ENCODE assay signal across 8 cellular contexts in genomic region chr4:168831585-168831918, GRCh38.
DNase-seq lines count a peak whose midpoint lies in the region; ATAC-seq and TF ChIP-seq lines count a peak whose summit lies in the region.

No MANE protein-coding gene starts in this region.

- H3K4me1 Mint-ChIP-seq in T-helper 17 cell = peaks cover 10% of the 10 kb centered on the region
- peaks cover 18% of the 10 kb centered on the region for H3K4me1 Mint-ChIP-seq in stimulated activated effector memory CD8-positive, alpha-beta T cell treated with anti-CD3 and anti-CD28 coated beads, Interleukin-12 subunit alpha, Interleukin-12 subunit beta, amount 100 ng/mL, for 72 hours

- H3K27me3 ChIP-seq in left ventricle myocardium inferior (ENCODE audit: low read depth) = peaks cover 14% of the 10 kb centered on the region
- no peaks in the 10 kb centered on the region for H3K27me3 ChIP-seq in hepatocyte

- no peaks in the 10 kb centered on the region for H3K9me3 Mint-ChIP-seq in stimulated activated effector memory CD8-positive, alpha-beta T cell treated with anti-CD3 and anti-CD28 coated beads, Interleukin-12 subunit alpha, Interleukin-12 subunit beta, amount 100 ng/mL, for 72 hours

- H3K36me3 ChIP-seq in left ventricle myocardium inferior (no peaks in the 10 kb centered on the region), hepatocyte (replicated peaks; ENCODE audit: insufficient read depth, low read depth) (no peaks in the 10 kb centered on the region)

- peaks cover 45% of the 10 kb centered on the region for H3K79me2 ChIP-seq in hepatocyte

- H3K4me3 Mint-ChIP-seq in T-helper 17 cell = peak overlapping the region; percentile 85
- H3K4me3 Mint-ChIP-seq in stimulated activated effector memory CD8-positive, alpha-beta T cell treated with anti-CD3 and anti-CD28 coated beads, Interleukin-12 subunit alpha, Interleukin-12 subunit beta, amount 100 ng/mL, for 72 hours = peak overlapping the region; percentile 77

- TF ChIP-seq CTCF in left ventricle myocardium inferior (IDR thresholded peaks at IDR 0.05; ENCODE audit: borderline replicate concordance) (no peak), hepatocyte (IDR thresholded peaks at IDR 0.05; ENCODE audit: poor library complexity) (no peak)

- H3K9me3 ChIP-seq in left ventricle myocardium inferior (replicated peaks) (no peaks in the 10 kb centered on the region), T-helper 17 cell (ENCODE audit: control insufficient read depth, low read length, poor library complexity, severe bottlenecking) (no peaks in the 10 kb centered on the region), hepatocyte (ENCODE audit: low read depth) (no peaks in the 10 kb centered on the region)

- no peaks in the 10 kb centered on the region for H3K9me2 ChIP-seq in hepatocyte (replicated peaks; ENCODE audit: insufficient read depth)

- H4K20me1 ChIP-seq in hepatocyte (ENCODE audit: insufficient read depth, poor library complexity, severe bottlenecking) = peaks cover 6% of the 10 kb centered on the region

- H3K4me1 ChIP-seq in left ventricle myocardium inferior (peaks cover 60% of the 10 kb centered on the region), hepatocyte (ENCODE audit: insufficient read depth) (peaks cover 17% of the 10 kb centered on the region)

- no peak for DNase-seq in left ventricle myocardium inferior
- DNase-seq in Right ventricle myocardium inferior (ENCODE audit: missing footprints) = no peak
- DNase-seq in T-helper 17 cell = no peak
- DNase-seq in hepatocyte (ENCODE audit: low spot score) = no peak
- DNase-seq in stimulated activated effector memory CD8-positive, alpha-beta T cell treated with anti-CD3 and anti-CD28 coated beads, Interleukin-12 subunit alpha, Interleukin-12 subunit beta, amount 100 ng/mL, for 72 hours (ENCODE audit: low spot score in 2 of 2) = no peak
- no peak for DNase-seq in D341Med (ENCODE audit: low spot score)
- no peak for DNase-seq in GM03348 (ENCODE audit: low spot score)

- ATAC-seq in Right ventricle myocardium inferior = no peak
- peak; percentile 9 for ATAC-seq in T-helper 17 cell
- peak; percentile 12 for ATAC-seq in stimulated activated effector memory CD8-positive, alpha-beta T cell treated with anti-CD3 and anti-CD28 coated beads, Interleukin-12 subunit alpha, Interleukin-12 subunit beta, amount 100 ng/mL, for 72 hours
- no peak for ATAC-seq in HG03442 (IDR thresholded peaks at IDR 0.05; ENCODE audit: unreplicated experiment)

- peak overlapping the region; percentile 73 for H2AFZ ChIP-seq in hepatocyte

- WGBS in hepatocyte (ENCODE audit: low lambda C conversion rate, missing lambda C conversion rate) = 2% methylated on average over 14 of the region's 14 CpGs

- intact Hi-C loops in left ventricle myocardium inferior (cut with micrococcal nuclease) (loop anchor here (10.0 kb wide), 1 partner anchor 117 kb away; no protein-coding TSS in a partner anchor), Right ventricle myocardium inferior (cut with DNase I) (loop anchor here (2.0 to 5.0 kb wide), 4 partner anchors 15 to 114 kb away; no protein-coding TSS in a partner anchor)

- peak overlapping the region; percentile 6 for H3K27ac Mint-ChIP-seq in T-helper 17 cell
- no peak overlapping the region for H3K27ac Mint-ChIP-seq in stimulated activated effector memory CD8-positive, alpha-beta T cell treated with anti-CD3 and anti-CD28 coated beads, Interleukin-12 subunit alpha, Interleukin-12 subunit beta, amount 100 ng/mL, for 72 hours

- peak overlapping the region; percentile 85 for H3K4me2 ChIP-seq in hepatocyte

- peaks cover 2% of the 10 kb centered on the region for H3K36me3 Mint-ChIP-seq in T-helper 17 cell (ENCODE audit: low read depth)
- no peaks in the 10 kb centered on the region for H3K36me3 Mint-ChIP-seq in stimulated activated effector memory CD8-positive, alpha-beta T cell treated with anti-CD3 and anti-CD28 coated beads, Interleukin-12 subunit alpha, Interleukin-12 subunit beta, amount 100 ng/mL, for 72 hours

- H3K27ac ChIP-seq in left ventricle myocardium inferior (replicated peaks) = peak overlapping the region; percentile 86
- H3K27ac ChIP-seq in hepatocyte = peak overlapping the region; percentile 86

- peaks cover 69% of the 10 kb centered on the region for H3K27me3 Mint-ChIP-seq in T-helper 17 cell

- H3K4me3 ChIP-seq in left ventricle myocardium inferior (peak overlapping the region; percentile 89), hepatocyte (peak overlapping the region; percentile 96)

Comparison
In these comparisons a context has a peak if more than half of its experiments do, and no peak if none do; other contexts are left out.
1. ATAC-seq: peak in T-helper 17 cell (single experiment) and stimulated activated effector memory CD8-positive, alpha-beta T cell treated with anti-CD3 and anti-CD28 coated beads, Interleukin-12 subunit alpha, Interleukin-12 subunit beta, amount 100 ng/mL, for 72 hours (single experiment); none in Right ventricle myocardium inferior (single experiment) and HG03442 (single experiment).